ENCODE assay signal across 19 cellular contexts in the genomic region with DNA sequence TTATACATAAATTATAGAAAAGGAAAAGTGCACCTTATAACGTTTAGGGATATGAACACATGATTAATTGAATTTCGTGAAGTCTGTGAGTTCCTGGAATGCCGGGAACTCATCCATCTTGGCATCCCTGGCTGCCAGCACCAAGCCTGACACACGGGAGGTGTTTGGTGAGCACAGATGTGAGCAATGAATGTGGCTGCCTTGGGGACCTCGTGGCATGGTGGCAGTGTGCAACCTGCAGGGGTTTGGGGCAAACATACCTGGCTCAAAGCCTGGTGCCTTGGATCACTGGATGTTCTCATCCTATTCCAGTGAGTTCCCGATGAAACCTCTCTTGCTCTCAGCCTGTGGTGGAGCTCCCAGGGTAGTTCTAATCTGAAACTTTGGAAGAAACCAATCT. TPM values are rescaled to one million over a fixed set of nuclear protein-coding genes. Genes with fewer than 3 reads are reported as not detected.
"Had no signal": no experiment of that assay in that cellular context is flagged by ENCODE, and none has a peak within 500 bp of the region (broad histone marks: within the 10 kb centered on the region; RNA-seq: fewer than 3 reads in every experiment).

No MANE protein-coding gene starts in this region.

- H3K27ac ChIP-seq: coronary artery, lower lobe of right lung, VCaP had no signal

- H3K9me3 ChIP-seq: lower lobe of right lung had no signal

- H3K36me3 ChIP-seq: lower lobe of right lung had no signal

- H3K4me1 ChIP-seq: lower lobe of right lung had no signal

- DNase-seq: activated CD8-positive, alpha-beta memory T cell treated with anti-CD3 and anti-CD28 coated beads, Interleukin-2, amount 50 U/mL, for 48 hours; activated CD8-positive, alpha-beta T cell treated with anti-CD3 and anti-CD28 coated beads, Interleukin-2, amount 10 ng/mL, durations not matched to agents 7 days and 5 days; activated naive CD4-positive, alpha-beta T cell treated with anti-CD3 and anti-CD28 coated beads for 36 hours; caudate nucleus; effector CD8-positive, alpha-beta T cell; hippocampal formation; kidney glomerular epithelial cell; lower lobe of right lung; retina; stimulated activated CD4-positive, alpha-beta T cell treated with anti-CD3 and anti-CD28 coated beads, Interleukin-15, amount 100 ng/mL, for 24 hours; stimulated activated CD4-positive, alpha-beta T cell treated with anti-CD3 and anti-CD28 coated beads, Interleukin-4, amount 100 ng/mL, for 24 hours had no signal

- H3K4me3 ChIP-seq: coronary artery, lower lobe of right lung had no signal

RNA-seq across cellular contexts. Expression of a gene that starts 19.1 kb away (rescaled TPM):
- total RNA-seq: activated naive CD4-positive, alpha-beta T cell treated with anti-CD3 and anti-CD28 coated beads for 36 hours; glomerular endothelial cell; lower lobe of right lung; mesothelial cell of epicardium; myocyte; neural crest cell; skeletal muscle tissue; urinary bladder had no signal

RNA-seq across cellular contexts. Expression of a gene that starts 48.1 kb away (rescaled TPM):
- total RNA-seq: skeletal muscle tissue had no signal
